16 cellular contexts compared by ENCODE assay signal in the genomic region with DNA sequence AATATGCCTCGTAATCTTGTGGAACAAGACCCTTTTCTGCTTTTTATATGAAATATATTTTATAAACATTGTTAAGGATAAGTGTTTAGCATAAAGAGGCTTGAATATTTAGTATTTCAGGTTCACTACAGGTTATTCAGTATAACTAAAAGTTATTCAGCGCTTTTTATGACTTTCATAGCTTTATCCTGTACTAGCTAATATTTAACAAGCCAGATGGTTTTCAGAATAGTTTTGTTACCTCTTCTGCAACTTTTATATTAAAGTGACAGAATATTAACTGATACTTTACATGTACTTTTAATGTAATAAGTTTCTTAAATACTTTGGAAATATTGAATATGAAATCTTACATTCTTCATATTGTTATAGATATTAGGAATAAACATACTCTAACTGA.
"Had no signal": no experiment of that assay in that cellular context is flagged by ENCODE, and none has a peak within 500 bp of the region (broad histone marks: within the 10 kb centered on the region; RNA-seq: fewer than 3 reads in every experiment).

No MANE protein-coding gene starts in this region.

- H3K27me3 ChIP-seq: cardiac muscle cell, gastroesophageal sphincter, tibial artery, uterus had no signal

- H3K27me3 Mint-ChIP-seq: activated naive CD8-positive, alpha-beta T cell had no signal

- H3K27ac Mint-ChIP-seq: activated naive CD8-positive, alpha-beta T cell had no signal

- H3K27ac ChIP-seq: cardiac muscle cell, tibial artery, uterus had no signal

- H3K4me1 ChIP-seq: uterus had no signal

- H3K9me3 Mint-ChIP-seq: nephron had no signal

- H3K4me1 Mint-ChIP-seq: nephron had no signal

- H3K36me3 ChIP-seq: uterus had no signal

- H3K9me3 ChIP-seq: gastroesophageal sphincter, tibial artery, uterus had no signal

- H3K4me3 Mint-ChIP-seq: activated naive CD8-positive, alpha-beta T cell; nephron had no signal

- DNase-seq: activated CD4-positive, alpha-beta T cell treated with anti-CD3 and anti-CD28 coated beads, Interleukin-2, amount 50 U/mL, for 4 hours; activated gamma-delta T cell treated with Interleukin-2 at 50 U/mL for 16 hours; erythroblast; posterior cingulate gyrus; retina; stimulated activated naive CD8-positive, alpha-beta T cell treated with anti-CD3 and anti-CD28 coated beads, Interleukin-15, Interleukin-2, amounts not matched to agents 100 U/mL and 50 U/mL, for 24 hours; substantia nigra; SW 1271; T-helper 2 cell; tibial artery; uterus had no signal

- H3K4me3 ChIP-seq: cardiac muscle cell, gastroesophageal sphincter, lung, tibial artery, uterus had no signal

- ATAC-seq: gastroesophageal sphincter; stimulated activated naive CD8-positive, alpha-beta T cell treated with anti-CD3 and anti-CD28 coated beads, Interleukin-15, Interleukin-2, amounts not matched to agents 100 U/mL and 50 U/mL, for 24 hours had no signal
